Comparison of ENCODE assay signal across 8 cellular contexts in genomic region chr21:34544032-34544496, GRCh38. TPM values are rescaled to one million over a fixed set of nuclear protein-coding genes. Genes with fewer than 3 reads are reported as not detected.
DNase-seq lines count a peak whose midpoint lies in the region; ATAC-seq and TF ChIP-seq lines count a peak whose summit lies in the region.

No MANE protein-coding gene starts in this region.

- 82% methylated on average over 7 of the region's 7 CpGs for WGBS in suprapubic skin

- H3K36me3 ChIP-seq in MG63 (no peaks in the 10 kb centered on the region), lower lobe of right lung (no peaks in the 10 kb centered on the region), suprapubic skin (no peaks in the 10 kb centered on the region)

- H3K27ac ChIP-seq in lower lobe of right lung (peak overlapping the region; percentile 80), suprapubic skin (no peak overlapping the region)

- H3K4me3 ChIP-seq in MG63 (no peak overlapping the region), choroid plexus epithelial cell (ENCODE audit: low read depth, low read length) (no peak overlapping the region), lower lobe of right lung (no peak overlapping the region), suprapubic skin (no peak overlapping the region)

- TF ChIP-seq POLR2A in suprapubic skin (IDR thresholded peaks at IDR 0.05) = no peak

- intact Hi-C loops in lower lobe of right lung (cut with DNase I) = no loop called here

- TF ChIP-seq EP300 in suprapubic skin (IDR thresholded peaks at IDR 0.05) = no peak

- H3K27me3 ChIP-seq in MG63 (no peaks in the 10 kb centered on the region), lower lobe of right lung (ENCODE audit: low read depth) (no peaks in the 10 kb centered on the region), suprapubic skin (no peaks in the 10 kb centered on the region)

- peak; percentile 77 to 88 for ATAC-seq in lower lobe of right lung

- DNase-seq in NCI-H1417 (lab: John Stamatoyannopoulos, UW) (peak in 2 of 3 experiments; percentile 50 to 54), NCI-H1417 treated with DMSO at 0.1 percent for 48 hours (lab: John Stamatoyannopoulos, UW) (no peak), MG63 (peak; percentile 55), T follicular helper cell (ENCODE audit: low read depth) (peak; percentile 6), choroid plexus epithelial cell (ENCODE audit: low read depth) (peak; percentile 93), lower lobe of right lung (peak; percentile 69), suprapubic skin (ENCODE audit: low spot score in 2 of 2) (no peak), NCI-H128 (lab: John Stamatoyannopoulos, UW; ENCODE audit: unreplicated experiment) (no peak)

- H3K9me3 ChIP-seq in MG63 (no peaks in the 10 kb centered on the region), lower lobe of right lung (no peaks in the 10 kb centered on the region), suprapubic skin (no peaks in the 10 kb centered on the region)

- peak; percentile 81 for TF ChIP-seq CTCF in choroid plexus epithelial cell (conservative IDR thresholded peaks at IDR 0.05; ENCODE audit: low read depth, low read length)
- TF ChIP-seq CTCF in lower lobe of right lung (IDR thresholded peaks at IDR 0.05) = peak; percentile 70
- peak; percentile 48 to 51 for TF ChIP-seq CTCF in suprapubic skin (IDR thresholded peaks at IDR 0.05)

- H3K4me1 ChIP-seq in lower lobe of right lung = peaks cover 40% of the 10 kb centered on the region
- peaks cover 21% of the 10 kb centered on the region for H3K4me1 ChIP-seq in suprapubic skin

RNA-seq across cellular contexts. Expression of gene KCNE1, which starts 32.1 kb away (rescaled TPM):
- not detected in 2 replicates for total RNA-seq in MG63 (2014; rRNA removed; shearing (Covaris generic); ENCODE audit: low replicate concordance)
- total RNA-seq in lower lobe of right lung = 21.7 TPM
- total RNA-seq in suprapubic skin = 1 to 10 TPM in 1 of 4 donors, under 1 TPM in 3; 0.34 to 1.7 (median 0.58) TPM

Comparison
In these comparisons a context has a peak if more than half of its experiments do, and no peak if none do; other contexts are left out.
1. DNase-seq: peak in NCI-H1417 (2 of 3), MG63 (single experiment), T follicular helper cell (single experiment), choroid plexus epithelial cell (single experiment) and lower lobe of right lung (single experiment); none in NCI-H1417 treated with DMSO at 0.1 percent for 48 hours (single experiment), suprapubic skin (0 of 2) and NCI-H128 (single experiment).
2. Peak in every context shown above with its lines, with median percentiles within 50 percentile points of each other: CTCF ChIP-seq.